Comparison of ENCODE assay signal across 17 cellular contexts in the genomic region with DNA sequence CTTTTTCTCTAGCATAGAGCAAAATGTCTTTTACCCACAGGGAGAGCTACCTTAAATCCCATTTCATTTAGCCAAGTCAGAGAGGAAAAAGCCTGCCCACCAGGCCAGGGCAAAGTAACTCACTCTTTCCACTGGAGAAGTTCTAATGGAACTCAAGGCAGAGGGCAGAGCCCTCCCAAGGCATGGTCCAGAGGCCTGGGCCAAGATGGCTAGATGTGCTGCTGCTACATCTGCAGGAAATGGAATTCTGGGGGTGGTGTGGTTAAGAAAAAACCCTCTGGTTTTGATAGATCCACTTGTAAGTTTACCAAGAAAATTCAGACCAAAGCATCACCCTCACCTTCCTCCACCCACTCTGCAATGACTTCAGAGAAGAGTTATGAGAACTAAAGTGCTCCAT. TPM values are rescaled to one million over a fixed set of nuclear protein-coding genes. Genes with fewer than 3 reads are reported as not detected.
A peak's percentile ranks its signal among the peaks of the same experiment; 100 is the strongest.
DNase-seq lines count a peak whose midpoint lies in the region; ATAC-seq, FAIRE-seq and TF ChIP-seq lines count a peak whose summit lies in the region.
"Had no signal": no experiment of that assay in that cellular context is flagged by ENCODE, and none has a peak within 500 bp of the region (broad histone marks: within the 10 kb centered on the region; RNA-seq: fewer than 3 reads in every experiment).

No MANE protein-coding gene starts in this region.

- H3K4me1 ChIP-seq in CD8-positive, alpha-beta memory T cell (ENCODE audit: insufficient read depth, low read length), result peaks cover 35% of the 10 kb centered on the region
- no peaks in the 10 kb centered on the region for H3K4me1 ChIP-seq in keratinocyte (ENCODE audit: control insufficient read depth, extremely low read depth, insufficient read depth, low read length)
- H3K4me1 ChIP-seq: left lung had no signal

- H3K4me3 Mint-ChIP-seq in CD8-positive, alpha-beta memory T cell, result peak overlapping the region in 6 of 7 donors; percentile 20 to 39 (median 35)
- H3K4me3 Mint-ChIP-seq in activated T-cell treated with anti-CD3 and anti-CD28 coated beads, Interleukin-2, amount 50 U/mL, for 72 hours, result peak overlapping the region; percentile 51 to 56

- dilution Hi-C loops in keratinocyte (cut with MboI; ENCODE audit: extremely low pct_ligation_motif_present, low sequenced_read_pairs), result no loop called here

- in situ Hi-C loops in brain microvascular endothelial cell (cut with HindIII; ENCODE audit: low pct_ligation_motif_present, low sequenced_read_pairs), result no loop called here

- H3K36me3 ChIP-seq in CD8-positive, alpha-beta memory T cell (ENCODE audit: insufficient read depth, low read length), result no peaks in the 10 kb centered on the region
- H3K36me3 ChIP-seq in keratinocyte (ENCODE audit: control insufficient read depth in 2 of 2, extremely low read depth in 1 of 2, insufficient read depth in 2 of 2, low read length in 2 of 2), result no peaks in the 10 kb centered on the region
- no peaks in the 10 kb centered on the region for H3K36me3 ChIP-seq in brain microvascular endothelial cell (replicated peaks)
- H3K36me3 ChIP-seq: left lung had no signal

- H4K20me1 ChIP-seq in keratinocyte (ENCODE audit: control insufficient read depth, extremely low read depth, insufficient read depth, low read length), result no peaks in the 10 kb centered on the region

- no peak overlapping the region for H3K9ac ChIP-seq in keratinocyte (ENCODE audit: control insufficient read depth, extremely low read depth, insufficient read depth, low read length)

- POLR2A ChIA-PET in CD8-positive, alpha-beta memory T cell (lab: Charles Lee), result no interaction called here

- H3K27me3 Mint-ChIP-seq in CD8-positive, alpha-beta memory T cell, result no peaks in the 10 kb centered on the region
- H3K27me3 Mint-ChIP-seq in activated T-cell treated with anti-CD3 and anti-CD28 coated beads, Interleukin-2, amount 50 U/mL, for 72 hours (ENCODE audit: low read depth), result no peaks in the 10 kb centered on the region

- no peak overlapping the region for H3K27ac ChIP-seq in CD8-positive, alpha-beta memory T cell (ENCODE audit: low read depth, low read length)
- H3K27ac ChIP-seq in keratinocyte (ENCODE audit: control insufficient read depth, insufficient read depth, low read length) (no peak overlapping the region), brain microvascular endothelial cell (no peak overlapping the region)
- H3K27ac ChIP-seq: left lung had no signal

- H3K4me3 ChIP-seq in AG10803 (ENCODE audit: low read length) (no peak overlapping the region), keratinocyte (ENCODE audit: control insufficient read depth in 2 of 3, extremely low read depth in 1 of 3, insufficient read depth in 2 of 3, low read depth in 1 of 3, low read length in 3 of 3) (no peak overlapping the region), brain microvascular endothelial cell (ENCODE audit: low read depth, low read length) (no peak overlapping the region)
- H3K4me3 ChIP-seq in CD8-positive, alpha-beta memory T cell (ENCODE audit: low read length), result no peak overlapping the region
- H3K4me3 ChIP-seq: left lung had no signal

- H3K36me3 Mint-ChIP-seq in CD8-positive, alpha-beta memory T cell, result no peaks in the 10 kb centered on the region
- H3K36me3 Mint-ChIP-seq in activated T-cell treated with anti-CD3 and anti-CD28 coated beads, Interleukin-2, amount 50 U/mL, for 72 hours (ENCODE audit: insufficient read depth in 2 of 2), result peaks cover 8 to 15% of the 10 kb centered on the region in 2 donors

- H3K9me3 Mint-ChIP-seq in CD8-positive, alpha-beta memory T cell, result peaks cover 0 to 8% (median 3%) of the 10 kb centered on the region in 5 donors
- H3K9me3 Mint-ChIP-seq in activated T-cell treated with anti-CD3 and anti-CD28 coated beads, Interleukin-2, amount 50 U/mL, for 72 hours, result peaks cover 4% of the 10 kb centered on the region in 2 donors

- H3K4me1 Mint-ChIP-seq in CD8-positive, alpha-beta memory T cell, result peaks cover 6 to 60% (median 6%) of the 10 kb centered on the region in 3 donors
- H3K4me1 Mint-ChIP-seq in activated T-cell treated with anti-CD3 and anti-CD28 coated beads, Interleukin-2, amount 50 U/mL, for 72 hours (ENCODE audit: low read depth), result peaks cover 62% of the 10 kb centered on the region

- DNase-seq in AG10803 (ENCODE audit: low read depth) (peak; percentile 48), keratinocyte (ENCODE audit: low read depth, low spot score) (no peak), H4 (ENCODE audit: low spot score) (no peak), brain microvascular endothelial cell (no peak), NCI-H774 (lab: John Stamatoyannopoulos, UW) (no peak)
- no peak for DNase-seq in CD8-positive, alpha-beta memory T cell
- no peak for DNase-seq in activated T-cell treated with anti-CD3 and anti-CD28 coated beads, Interleukin-2, amount 50 U/mL, for 72 hours
- DNase-seq: Calu3, caudate nucleus, left lung, NCI-H524 treated with DMSO at 0.1 percent for 48 hours, retina had no signal

- CTCF ChIA-PET in CD8-positive, alpha-beta memory T cell (lab: Charles Lee), result interaction anchor here (2.1 kb wide), 1 partner anchor 23 kb away, joined by 9 read pairs; no protein-coding TSS in a partner anchor

- H3K9me3 ChIP-seq in CD8-positive, alpha-beta memory T cell (ENCODE audit: low read length), result no peaks in the 10 kb centered on the region
- no peaks in the 10 kb centered on the region for H3K9me3 ChIP-seq in keratinocyte (ENCODE audit: control insufficient read depth, low read depth, low read length)
- H3K9me3 ChIP-seq: left lung had no signal

- H3K4me2 ChIP-seq in keratinocyte (ENCODE audit: control insufficient read depth, extremely low read depth, insufficient read depth, low read depth, low read length), result no peak overlapping the region

- H3K79me2 ChIP-seq in keratinocyte (ENCODE audit: control insufficient read depth, insufficient read depth, low read length), result no peaks in the 10 kb centered on the region

- FAIRE-seq in keratinocyte (lab: Jason Lieb, UNC), result peak; percentile 26

- no peak for TF ChIP-seq CTCF in AG10803 (conservative IDR thresholded peaks at IDR 0.05; ENCODE audit: low read length)
- no peak for TF ChIP-seq CTCF in keratinocyte (optimal IDR thresholded peaks at IDR 0.05 in 1 of 3, IDR thresholded peaks at IDR 0.05 in 1 of 3, conservative IDR thresholded peaks at IDR 0.05 in 1 of 3; ENCODE audit: extremely low read depth in 1 of 3, insufficient read depth in 2 of 3, low read length in 3 of 3)
- no peak for TF ChIP-seq CTCF in brain microvascular endothelial cell (IDR thresholded peaks at IDR 0.05; ENCODE audit: low read depth, low read length, missing control alignments)

- H2AFZ ChIP-seq in keratinocyte (ENCODE audit: control insufficient read depth, low read length), result no peak overlapping the region

- H3K27me3 ChIP-seq in CD8-positive, alpha-beta memory T cell (ENCODE audit: insufficient read depth, low read length, poor library complexity, severe bottlenecking), result no peaks in the 10 kb centered on the region
- H3K27me3 ChIP-seq in keratinocyte (ENCODE audit: control insufficient read depth, extremely low read depth, insufficient read depth, low read length), result no peaks in the 10 kb centered on the region
- H3K27me3 ChIP-seq in brain microvascular endothelial cell (replicated peaks), result no peaks in the 10 kb centered on the region
- H3K27me3 ChIP-seq: left lung had no signal

- H3K27ac Mint-ChIP-seq in CD8-positive, alpha-beta memory T cell, result peak overlapping the region in 7 of 8 donors; percentile 24 to 98 (median 72)
- peak overlapping the region; percentile 40 for H3K27ac Mint-ChIP-seq in activated T-cell treated with anti-CD3 and anti-CD28 coated beads, Interleukin-2, amount 50 U/mL, for 72 hours

- no peaks in the 10 kb centered on the region for H3K9me1 ChIP-seq in keratinocyte (ENCODE audit: control insufficient read depth, extremely low read depth, insufficient read depth, low read length)

- peak; percentile 29 to 45 for ATAC-seq in activated T-cell treated with anti-CD3 and anti-CD28 coated beads, Interleukin-2, amount 50 U/mL, for 72 hours (replicated peaks in 1 of 2)
- ATAC-seq: esophagus mucosa, left lung had no signal

RNA-seq across cellular contexts. Expression of gene CSF2, which starts 37.3 kb away (rescaled TPM):
- total RNA-seq in CD8-positive, alpha-beta memory T cell, result 100 to 1,000 TPM; 393 to 409 TPM
- polyA plus RNA-seq in CD8-positive, alpha-beta memory T cell, result not detected
- 10 to 100 TPM; 31.1 to 50.7 TPM for total RNA-seq in activated T-cell treated with anti-CD3 and anti-CD28 coated beads, Interleukin-2, amount 50 U/mL, for 72 hours
- polyA plus RNA-seq in keratinocyte, result 6.9 to 9.2 TPM (median 7.2 TPM) in 3 replicates
- polyA plus RNA-seq in keratinocyte (2011; ENCODE audit: low read depth), result 0.94 TPM
- polyA plus RNA-seq in keratinocyte (2011; cell fraction: cytosol; rRNA removed), result 6.6 and 7.9 TPM in 2 replicates
- polyA plus RNA-seq in keratinocyte (2011; cell fraction: nucleus; rRNA removed), result 18.3 and 24.4 TPM in 2 replicates
- 0.47 and 11.0 TPM in 2 replicates for polyA plus RNA-seq in keratinocyte (2012; ENCODE audit: low replicate concordance)
- polyA minus RNA-seq in keratinocyte, result 3.9 to 15.2 TPM (median 4.0 TPM) in 3 replicates
- 11.9 TPM for polyA minus RNA-seq in keratinocyte (2011; cell fraction: cytosol; rRNA and poly(A)+ RNA removed)
- 3.7 and 5.3 TPM in 2 replicates for polyA minus RNA-seq in keratinocyte (2011; cell fraction: nucleus; rRNA and poly(A)+ RNA removed)
- 0.37 TPM in 1 of 2 replicates, not detected in the other for total RNA-seq in H4 (2014; rRNA removed; shearing (Covaris generic))
- total RNA-seq: esophagus mucosa, LHCN-M2, ureter had no signal

RNA-seq across cellular contexts. Expression of gene IL3, which starts 50.5 kb away (rescaled TPM):
- total RNA-seq in CD8-positive, alpha-beta memory T cell, result 10 to 100 TPM; 69.7 to 71.9 TPM
- not detected for polyA plus RNA-seq in CD8-positive, alpha-beta memory T cell
- total RNA-seq in activated T-cell treated with anti-CD3 and anti-CD28 coated beads, Interleukin-2, amount 50 U/mL, for 72 hours, result 1 to 10 TPM; 6.2 to 8.9 TPM
- polyA plus RNA-seq in keratinocyte, result not detected in 3 replicates
- not detected for polyA plus RNA-seq in keratinocyte (2011; ENCODE audit: low read depth)
- polyA plus RNA-seq in keratinocyte (2011; cell fraction: cytosol; rRNA removed), result not detected in 2 replicates
- not detected in 2 replicates for polyA plus RNA-seq in keratinocyte (2011; cell fraction: nucleus; rRNA removed)
- not detected in 2 replicates for polyA plus RNA-seq in keratinocyte (2012; ENCODE audit: low replicate concordance)
- polyA minus RNA-seq in keratinocyte, result not detected in 3 replicates
- polyA minus RNA-seq in keratinocyte (2011; cell fraction: cytosol; rRNA and poly(A)+ RNA removed), result not detected
- polyA minus RNA-seq in keratinocyte (2011; cell fraction: nucleus; rRNA and poly(A)+ RNA removed), result not detected in 2 replicates
- not detected in 2 replicates for total RNA-seq in H4 (2014; rRNA removed; shearing (Covaris generic))
- total RNA-seq: Calu3, esophagus mucosa, glomerular endothelial cell, left lung, LHCN-M2, mononuclear cell, ureter had no signal

Comparison
In these comparisons a context has a peak if more than half of its experiments do, and no peak if none do; other contexts are left out.
1. RNA of gene CSF2, which starts 37.3 kb away (total RNA-seq): 393 to 409 TPM in CD8-positive, alpha-beta memory T cell and 31.1 to 50.7 TPM in activated T-cell treated with anti-CD3 and anti-CD28 coated beads, Interleukin-2, amount 50 U/mL, for 72 hours; 0.37 TPM in H4; every median in the first group is over 10 times any median in the second.
2. RNA of gene IL3, which starts 50.5 kb away (total RNA-seq): 69.7 to 71.9 TPM in CD8-positive, alpha-beta memory T cell; 6.2 to 8.9 TPM in activated T-cell treated with anti-CD3 and anti-CD28 coated beads, Interleukin-2, amount 50 U/mL, for 72 hours and not detected in H4; every median in the first group is over 4 times any median in the second.